Comparison of ENCODE assay signal across 9 cellular contexts in the genomic region with DNA sequence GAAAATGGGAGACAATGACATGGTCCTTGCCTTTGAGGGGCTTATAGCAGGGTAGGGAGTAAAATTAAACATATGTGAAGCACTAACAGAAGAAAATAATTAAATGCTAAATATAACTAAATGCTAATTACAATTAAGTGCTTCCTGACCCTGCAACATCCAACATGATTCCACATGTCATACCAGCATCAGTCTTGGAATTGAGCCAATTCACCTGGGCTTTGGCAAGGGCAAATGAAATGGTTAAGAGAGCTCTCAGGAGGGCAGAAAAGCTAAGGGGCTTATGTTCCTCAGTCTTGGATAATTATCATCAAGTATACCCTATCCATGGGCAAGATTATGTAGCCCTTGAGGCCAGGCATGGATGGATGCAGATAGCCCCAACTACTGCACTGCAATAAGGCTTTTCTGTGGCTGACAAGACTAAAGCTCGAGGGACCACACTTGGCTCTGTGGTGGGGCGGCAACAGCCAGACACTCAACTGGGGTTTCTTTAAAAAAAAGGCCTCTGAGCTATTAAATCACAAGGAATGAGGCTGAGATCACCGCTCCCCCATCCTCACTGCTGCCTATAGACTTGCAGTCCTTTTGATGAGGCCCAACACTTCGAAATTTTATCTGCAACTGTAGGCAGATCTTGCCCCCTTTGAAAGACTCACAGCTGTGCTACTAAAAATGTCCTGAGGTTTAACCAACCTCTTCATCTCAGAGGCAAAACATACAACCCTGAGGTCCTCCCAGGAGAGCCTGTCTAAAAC. TPM values are rescaled to one million over a fixed set of nuclear protein-coding genes. Genes with fewer than 3 reads are reported as not detected.
DNase-seq lines count a peak whose midpoint lies in the region; ATAC-seq and TF ChIP-seq lines count a peak whose summit lies in the region.
"Had no signal": no experiment of that assay in that cellular context is flagged by ENCODE, and none has a peak within 500 bp of the region (broad histone marks: within the 10 kb centered on the region; RNA-seq: fewer than 3 reads in every experiment).

No MANE protein-coding gene starts in this region.

- WGBS in testis, 2 donors = 39 to 41% methylated on average over 3 to 4 of the region's 4 CpGs

- H3K27ac Mint-ChIP-seq in activated CD8-positive, alpha-beta T cell treated with anti-CD3 and anti-CD28 coated beads for 36 hours = no peak overlapping the region
- H3K27ac Mint-ChIP-seq: activated naive CD8-positive, alpha-beta T cell treated with anti-CD3 and anti-CD28 coated beads, Interleukin-2, amount 10 ng/mL, durations not matched to agents 7 days and 5 days had no signal

- H3K4me3 ChIP-seq in testis = no peak overlapping the region

- no peak for TF ChIP-seq CTCF in activated CD8-positive, alpha-beta T cell treated with anti-CD3 and anti-CD28 coated beads for 36 hours (IDR thresholded peaks at IDR 0.05)
- no peak for TF ChIP-seq CTCF in testis (IDR thresholded peaks at IDR 0.05)

- intact Hi-C loops in activated CD8-positive, alpha-beta T cell treated with anti-CD3 and anti-CD28 coated beads for 36 hours (cut with micrococcal nuclease) = no loop called here
- intact Hi-C loops in left ventricle myocardium superior (cut with micrococcal nuclease) (no loop called here), testis (cut with DNase I; ENCODE audit: low total_unique reads) (no loop called here)

- DNase-seq in NCI-H2196 (lab: John Stamatoyannopoulos, UW; ENCODE audit: unreplicated experiment) (peak; percentile 13), NCI-H2196 treated with DMSO at 0.1 percent for 48 hours (lab: John Stamatoyannopoulos, UW; ENCODE audit: unreplicated experiment) (no peak), left ventricle myocardium superior (peak; percentile 59), testis (no peak)
- DNase-seq in activated CD8-positive, alpha-beta T cell treated with anti-CD3 and anti-CD28 coated beads for 36 hours = peak; percentile 10
- DNase-seq in activated T-cell treated with anti-CD3 and anti-CD28 coated beads, Interleukin-2, amount 50 U/mL, for 4 hours = no peak
- DNase-seq in activated T-cell treated with anti-CD3 and anti-CD28 coated beads, Interleukin-2, amount 50 U/mL, for 48 hours = no peak
- DNase-seq: activated naive CD8-positive, alpha-beta T cell treated with anti-CD3 and anti-CD28 coated beads, Interleukin-2, amount 10 ng/mL, durations not matched to agents 7 days and 5 days had no signal

- H3K9me3 ChIP-seq in testis = no peaks in the 10 kb centered on the region

- H3K27me3 ChIP-seq in testis = no peaks in the 10 kb centered on the region

- no peak for ATAC-seq in activated CD8-positive, alpha-beta T cell treated with anti-CD3 and anti-CD28 coated beads for 36 hours
- no peak for ATAC-seq in left ventricle myocardium superior
- no peak for ATAC-seq in activated T-cell treated with anti-CD3 and anti-CD28 coated beads, Interleukin-2, amount 50 U/mL, for 4 hours
- no peak for ATAC-seq in GM21447 (IDR thresholded peaks at IDR 0.05; ENCODE audit: unreplicated experiment)

- peaks cover 35% of the 10 kb centered on the region for H3K4me1 Mint-ChIP-seq in activated CD8-positive, alpha-beta T cell treated with anti-CD3 and anti-CD28 coated beads for 36 hours (ENCODE audit: low read depth)
- peaks cover 39% of the 10 kb centered on the region for H3K4me1 Mint-ChIP-seq in activated T-cell treated with anti-CD3 and anti-CD28 coated beads, Interleukin-2, amount 50 U/mL, for 4 hours (ENCODE audit: low read depth)

- H3K27ac ChIP-seq in testis = peak overlapping the region; percentile 97 to 98

- H3K36me3 ChIP-seq in testis (ENCODE audit: low read depth, missing control alignments) = no peaks in the 10 kb centered on the region

- H3K36me3 Mint-ChIP-seq in activated CD8-positive, alpha-beta T cell treated with anti-CD3 and anti-CD28 coated beads for 36 hours (ENCODE audit: low read depth) = peaks cover 29% of the 10 kb centered on the region
- peaks cover 5% of the 10 kb centered on the region for H3K36me3 Mint-ChIP-seq in activated T-cell treated with anti-CD3 and anti-CD28 coated beads, Interleukin-2, amount 50 U/mL, for 4 hours (ENCODE audit: insufficient read depth)

- H3K27me3 Mint-ChIP-seq in activated CD8-positive, alpha-beta T cell treated with anti-CD3 and anti-CD28 coated beads for 36 hours = no peaks in the 10 kb centered on the region
- no peaks in the 10 kb centered on the region for H3K27me3 Mint-ChIP-seq in activated T-cell treated with anti-CD3 and anti-CD28 coated beads, Interleukin-2, amount 50 U/mL, for 4 hours (ENCODE audit: low read depth)
- H3K27me3 Mint-ChIP-seq: activated naive CD8-positive, alpha-beta T cell treated with anti-CD3 and anti-CD28 coated beads, Interleukin-2, amount 10 ng/mL, durations not matched to agents 7 days and 5 days had no signal

- CTCF ChIA-PET in activated CD8-positive, alpha-beta T cell treated with anti-CD3 and anti-CD28 coated beads for 36 hours (lab: Charles Lee) = interaction anchor here (2.3 to 4.4 kb wide), 3 partner anchors 10 to 53 kb away, joined by 6 to 54 read pairs (median 22); no protein-coding TSS in a partner anchor

- no peaks in the 10 kb centered on the region for H3K9me3 Mint-ChIP-seq in activated CD8-positive, alpha-beta T cell treated with anti-CD3 and anti-CD28 coated beads for 36 hours
- no peaks in the 10 kb centered on the region for H3K9me3 Mint-ChIP-seq in activated T-cell treated with anti-CD3 and anti-CD28 coated beads, Interleukin-2, amount 50 U/mL, for 4 hours
- H3K9me3 Mint-ChIP-seq: activated naive CD8-positive, alpha-beta T cell treated with anti-CD3 and anti-CD28 coated beads, Interleukin-2, amount 10 ng/mL, durations not matched to agents 7 days and 5 days had no signal

- H3K4me1 ChIP-seq in testis = peaks cover 38% of the 10 kb centered on the region

- POLR2A ChIA-PET in activated CD8-positive, alpha-beta T cell treated with anti-CD3 and anti-CD28 coated beads for 36 hours (lab: Charles Lee) = interaction anchor here (0.9 to 4.0 kb wide), 3 partner anchors 8 to 106 kb away, joined by 3 to 33 read pairs (median 3); no protein-coding TSS in a partner anchor

- H3K4me3 Mint-ChIP-seq in activated CD8-positive, alpha-beta T cell treated with anti-CD3 and anti-CD28 coated beads for 36 hours = no peak overlapping the region
- H3K4me3 Mint-ChIP-seq in activated T-cell treated with anti-CD3 and anti-CD28 coated beads, Interleukin-2, amount 50 U/mL, for 4 hours = no peak overlapping the region
- H3K4me3 Mint-ChIP-seq: activated naive CD8-positive, alpha-beta T cell treated with anti-CD3 and anti-CD28 coated beads, Interleukin-2, amount 10 ng/mL, durations not matched to agents 7 days and 5 days had no signal

- TF ChIP-seq POLR2A in testis (IDR thresholded peaks at IDR 0.05) = no peak

RNA-seq across cellular contexts. Expression of gene IL18BP, which starts 39.0 kb away (rescaled TPM):
- 1 to 10 TPM; 7.8 to 8.2 TPM for total RNA-seq in activated CD8-positive, alpha-beta T cell treated with anti-CD3 and anti-CD28 coated beads for 36 hours
- total RNA-seq in left ventricle myocardium superior = 3.7 TPM
- total RNA-seq in testis = 10 to 100 TPM; 13.5 to 16.8 TPM
- 11.7 TPM for polyA plus RNA-seq in testis (ENCODE audit: insufficient read depth, low read depth, low replicate concordance)
- 1 to 10 TPM; 7.9 to 9.8 (median 9.3) TPM for total RNA-seq in activated T-cell treated with anti-CD3 and anti-CD28 coated beads, Interleukin-2, amount 50 U/mL, for 4 hours

RNA-seq across cellular contexts. Expression of gene NUMA1, which starts 42.6 kb away (rescaled TPM):
- 100 to 1,000 TPM; 165 to 169 TPM for total RNA-seq in activated CD8-positive, alpha-beta T cell treated with anti-CD3 and anti-CD28 coated beads for 36 hours
- total RNA-seq in left ventricle myocardium superior = 85.7 TPM
- total RNA-seq in testis = 100 to 1,000 TPM; 452 to 470 TPM
- 186 TPM for polyA plus RNA-seq in testis (ENCODE audit: insufficient read depth, low read depth, low replicate concordance)
- 10 to 100 TPM; 80.8 to 90.6 (median 85.3) TPM for total RNA-seq in activated T-cell treated with anti-CD3 and anti-CD28 coated beads, Interleukin-2, amount 50 U/mL, for 4 hours

RNA-seq across cellular contexts. Expression of gene LRRC51, which starts 42.9 kb away (rescaled TPM):
- total RNA-seq in activated CD8-positive, alpha-beta T cell treated with anti-CD3 and anti-CD28 coated beads for 36 hours = 1 to 10 TPM; 7.0 to 7.7 TPM
- total RNA-seq in left ventricle myocardium superior (5.4 TPM), testis (10 to 100 TPM; 50.8 to 84.6 TPM)
- polyA plus RNA-seq in testis (ENCODE audit: insufficient read depth, low read depth, low replicate concordance) = 200 TPM
- 1 to 10 TPM; 3.3 to 7.7 (median 7.3) TPM for total RNA-seq in activated T-cell treated with anti-CD3 and anti-CD28 coated beads, Interleukin-2, amount 50 U/mL, for 4 hours

Comparison
In these comparisons a context has a peak if more than half of its experiments do, and no peak if none do; other contexts are left out.
1. DNase-seq: peak in NCI-H2196 (single experiment), activated CD8-positive, alpha-beta T cell treated with anti-CD3 and anti-CD28 coated beads for 36 hours (single experiment) and left ventricle myocardium superior (single experiment); none in NCI-H2196 treated with DMSO at 0.1 percent for 48 hours (single experiment), testis (single experiment), activated T-cell treated with anti-CD3 and anti-CD28 coated beads, Interleukin-2, amount 50 U/mL, for 4 hours (single experiment) and activated T-cell treated with anti-CD3 and anti-CD28 coated beads, Interleukin-2, amount 50 U/mL, for 48 hours (0 of 2).